In genomic region chr9:109101810-109102209, GRCh38 we compare ENCODE assay signal across 8 cellular contexts. TPM values are rescaled to one million over a fixed set of nuclear protein-coding genes. Genes with fewer than 3 reads are reported as not detected.
A peak's percentile ranks its signal among the peaks of the same experiment; 100 is the strongest.
DNase-seq lines count a peak whose midpoint lies in the region; ATAC-seq and TF ChIP-seq lines count a peak whose summit lies in the region.

No MANE protein-coding gene starts in this region.

- peaks cover 0 to 2% of the 10 kb centered on the region in 2 donors for H3K27me3 Mint-ChIP-seq in CD8-positive, alpha-beta memory T cell
- no peaks in the 10 kb centered on the region for H3K27me3 Mint-ChIP-seq in activated B cell treated with CpG ODN at 0.5 μM for 24 hours

- POLR2A ChIA-PET in CD8-positive, alpha-beta memory T cell (lab: Charles Lee), result interaction anchor here (1.4 kb wide), 1 partner anchor 16 kb away, joined by 7 read pairs; no protein-coding TSS in a partner anchor
- POLR2A ChIA-PET in activated B cell treated with CpG ODN at 0.5 μM for 24 hours (lab: Charles Lee), result no interaction called here

- TF ChIP-seq CTCF in activated B cell treated with CpG ODN at 0.5 μM for 24 hours (IDR thresholded peaks at IDR 0.05), result no peak

- no peaks in the 10 kb centered on the region for H3K27me3 ChIP-seq in CD8-positive, alpha-beta memory T cell (ENCODE audit: insufficient read depth, low read length, poor library complexity, severe bottlenecking)

- peak overlapping the region; percentile 56 to 91 (median 84) for H3K27ac Mint-ChIP-seq in CD8-positive, alpha-beta memory T cell
- peak overlapping the region; percentile 35 for H3K27ac Mint-ChIP-seq in activated B cell treated with CpG ODN at 0.5 μM for 24 hours

- H3K36me3 ChIP-seq in CD8-positive, alpha-beta memory T cell (ENCODE audit: insufficient read depth, low read length), result peaks cover 5% of the 10 kb centered on the region

- ATAC-seq in GM19463 (IDR thresholded peaks at IDR 0.05; ENCODE audit: unreplicated experiment) (peak; percentile 76), HG03457 (IDR thresholded peaks at IDR 0.05; ENCODE audit: unreplicated experiment) (peak; percentile 67), activated B cell treated with CpG ODN at 0.5 μM for 24 hours (ENCODE audit: low read depth) (peak; percentile 50)

- peak overlapping the region; percentile 29 to 86 (median 70) for H3K4me3 Mint-ChIP-seq in CD8-positive, alpha-beta memory T cell
- H3K4me3 Mint-ChIP-seq in activated B cell treated with CpG ODN at 0.5 μM for 24 hours, result no peak overlapping the region

- peak overlapping the region; percentile 49 for H3K4me3 ChIP-seq in CD8-positive, alpha-beta memory T cell (ENCODE audit: low read length)

- H3K4me1 ChIP-seq in CD8-positive, alpha-beta memory T cell (ENCODE audit: insufficient read depth, low read length), result peaks cover 56% of the 10 kb centered on the region

- H3K36me3 Mint-ChIP-seq in CD8-positive, alpha-beta memory T cell, result peaks cover 19 to 54% (median 19%) of the 10 kb centered on the region in 3 donors
- peaks cover 61% of the 10 kb centered on the region for H3K36me3 Mint-ChIP-seq in activated B cell treated with CpG ODN at 0.5 μM for 24 hours (ENCODE audit: low read depth)

- no peaks in the 10 kb centered on the region for H3K9me3 ChIP-seq in CD8-positive, alpha-beta memory T cell (ENCODE audit: low read length)

- CTCF ChIA-PET in CD8-positive, alpha-beta memory T cell (lab: Charles Lee), result interaction anchor here (0.6 kb wide), 1 partner anchor 13 kb away, joined by 3 read pairs; no protein-coding TSS in a partner anchor
- CTCF ChIA-PET in activated B cell treated with CpG ODN at 0.5 μM for 24 hours (lab: Charles Lee), result no interaction called here

- intact Hi-C loops in activated B cell treated with CpG ODN at 0.5 μM for 24 hours (cut with micrococcal nuclease), result loop anchor here (1.0 to 10.0 kb wide), 2 partner anchors 8 to 363 kb away; no protein-coding TSS in a partner anchor

- no peak overlapping the region for H3K27ac ChIP-seq in CD8-positive, alpha-beta memory T cell (ENCODE audit: low read depth, low read length)

- H3K9me3 Mint-ChIP-seq in CD8-positive, alpha-beta memory T cell, result peaks cover 0 to 5% (median 0%) of the 10 kb centered on the region in 5 donors
- peaks cover 4% of the 10 kb centered on the region for H3K9me3 Mint-ChIP-seq in activated B cell treated with CpG ODN at 0.5 μM for 24 hours

- peak in 2 of 5 donors; percentile 39 to 40 for DNase-seq in CD8-positive, alpha-beta memory T cell
- DNase-seq in activated B cell treated with CpG ODN at 0.5 μM for 24 hours (no peak), kidney glomerular epithelial cell (lab: John Stamatoyannopoulos, UW) (peak; percentile 58), NCI-H1694 (lab: John Stamatoyannopoulos, UW) (no peak), superior temporal gyrus (ENCODE audit: extremely low spot score) (no peak), middle frontal gyrus (ENCODE audit: extremely low spot score, low spot score) (no peak)

- peaks cover 62 to 81% (median 73%) of the 10 kb centered on the region in 3 donors for H3K4me1 Mint-ChIP-seq in CD8-positive, alpha-beta memory T cell
- H3K4me1 Mint-ChIP-seq in activated B cell treated with CpG ODN at 0.5 μM for 24 hours, result peaks cover 42% of the 10 kb centered on the region

RNA-seq across cellular contexts. Expression of gene TMEM245, which starts 17.9 kb away (rescaled TPM):
- 10 to 100 TPM; 34.4 to 35.2 TPM for total RNA-seq in CD8-positive, alpha-beta memory T cell
- polyA plus RNA-seq in CD8-positive, alpha-beta memory T cell, result 24.4 TPM
- total RNA-seq in activated B cell treated with CpG ODN at 0.5 μM for 24 hours, result 16.1 and 20.6 TPM in 2 replicates
